In genomic region chr2:121809607-121810006, GRCh38 we compare ENCODE assay signal across 14 cellular contexts.
"Had no signal": no experiment of that assay in that cellular context is flagged by ENCODE, and none has a peak within 500 bp of the region (broad histone marks: within the 10 kb centered on the region; RNA-seq: fewer than 3 reads in every experiment).

No MANE protein-coding gene starts in this region.

- H3K9me3 ChIP-seq: body of pancreas, colonic mucosa, thyroid gland had no signal

- H3K4me3 ChIP-seq: body of pancreas, colonic mucosa, thyroid gland had no signal

- H3K4me1 ChIP-seq: body of pancreas, colonic mucosa, thyroid gland had no signal

- H3K36me3 ChIP-seq: colonic mucosa, thyroid gland had no signal

- H3K27ac ChIP-seq: body of pancreas, colonic mucosa, thyroid gland had no signal

- DNase-seq: activated CD4-positive, alpha-beta T cell treated with anti-CD3 and anti-CD28 coated beads, Interleukin-2, amount 50 U/mL, for 1 hour; activated CD8-positive, alpha-beta memory T cell treated with anti-CD3 and anti-CD28 coated beads for 24 hours; activated gamma-delta T cell treated with Interleukin-2 at 50 U/mL for 16 hours; amygdala; body of pancreas; caudate nucleus; colonic mucosa; hypothalamus; mesendoderm; stimulated activated CD4-positive, alpha-beta T cell treated with anti-CD3 and anti-CD28 coated beads, Interleukin-12 subunit alpha, Interleukin-12 subunit beta, amount 100 ng/mL, for 4 hours; stimulated activated CD4-positive, alpha-beta T cell treated with anti-CD3 and anti-CD28 coated beads, Interleukin-2, amount 100 ng/mL, for 24 hours; thyroid gland had no signal

- H3K27me3 ChIP-seq: body of pancreas, colonic mucosa, thyroid gland had no signal

- ATAC-seq: body of pancreas; esophagus mucosa; stimulated activated effector memory CD8-positive, alpha-beta T cell treated with anti-CD3 and anti-CD28 coated beads, Interleukin-12 subunit alpha, Interleukin-12 subunit beta, amount 100 ng/mL, for 72 hours had no signal
